Comparison of ENCODE assay signal across 20 cellular contexts in genomic region chrX:980572-981235, GRCh38.
DNase-seq lines count a peak whose midpoint lies in the region; ATAC-seq, FAIRE-seq and TF ChIP-seq lines count a peak whose summit lies in the region.
"Had no signal": no experiment of that assay in that cellular context is flagged by ENCODE, and none has a peak within 500 bp of the region (broad histone marks: within the 10 kb centered on the region; RNA-seq: fewer than 3 reads in every experiment).

No MANE protein-coding gene starts in this region.

- H3K9me3 Mint-ChIP-seq in HFFc6 = peaks cover 19% of the 10 kb centered on the region; the same call in 1 of the 2 replicates

- H3K23ac ChIP-seq in trophoblast cell (ENCODE audit: low read length) = no peak overlapping the region

- FAIRE-seq in A549 (lab: Jason Lieb, UNC) = no peak
- FAIRE-seq: A204.1 had no signal

- no peak overlapping the region for H3K27ac ChIP-seq in A549
- H3K27ac ChIP-seq in trophoblast cell (ENCODE audit: low read depth, low read length) = no peak overlapping the region
- H3K27ac ChIP-seq in PC-3 (ENCODE audit: low read length) = no peak overlapping the region
- no peak overlapping the region for H3K27ac ChIP-seq in transverse colon
- H3K27ac ChIP-seq: BLaER1 had no signal

- CTCF ChIA-PET in A549 (lab: Yijun Ruan, JAX) (no interaction called here), PC-3 (lab: Charles Lee) (no interaction called here)

- H4K8ac ChIP-seq in trophoblast cell (ENCODE audit: low read depth, low read length) = no peak overlapping the region

- no TSS peak for BruUV-seq in PC-3 (replicated peaks; lab: Mats Ljungman, UMichigan)

- POLR2A ChIA-PET in A549 (lab: Yijun Ruan, JAX) = no interaction called here
- POLR2A ChIA-PET in PC-3 (lab: Charles Lee; ENCODE audit: unreplicated experiment) = no interaction called here

- TF ChIP-seq RAD21 in A549 (conservative IDR thresholded peaks at IDR 0.05 in 1 of 2, IDR thresholded peaks at IDR 0.05 in 1 of 2) = no peak

- TF ChIP-seq EP300 in A549 (IDR thresholded peaks at IDR 0.05) = no peak
- TF ChIP-seq EP300 in transverse colon (IDR thresholded peaks at IDR 0.05; ENCODE audit: low read depth) = no peak

- no peak for TF ChIP-seq CTCF in A549 (IDR thresholded peaks at IDR 0.05)
- no peak for TF ChIP-seq CTCF in HFFc6 (IDR thresholded peaks at IDR 0.05)
- TF ChIP-seq CTCF in PC-3 (conservative IDR thresholded peaks at IDR 0.05; ENCODE audit: low read depth, low read length) = no peak
- TF ChIP-seq CTCF in transverse colon (IDR thresholded peaks at IDR 0.05) = no peak

- no peak overlapping the region for H2BK5ac ChIP-seq in trophoblast cell (ENCODE audit: low read depth, low read length, poor library complexity)

- peaks cover 7% of the 10 kb centered on the region; the same call in 1 of the 3 replicates for H3K9me3 ChIP-seq in A549
- H3K9me3 ChIP-seq in iPS-15b (ENCODE audit: control insufficient read depth, insufficient read depth, low read length) = peaks cover 4% of the 10 kb centered on the region
- H3K9me3 ChIP-seq in trophoblast cell (ENCODE audit: insufficient read depth, low read depth, low read length) = peaks cover 6% of the 10 kb centered on the region
- H3K9me3 ChIP-seq in PC-3 (ENCODE audit: low read length) = no peaks in the 10 kb centered on the region
- H3K9me3 ChIP-seq in transverse colon = peaks cover 0 to 14% of the 10 kb centered on the region in 2 donors

- H3K79me2 ChIP-seq in trophoblast cell (ENCODE audit: control insufficient read depth, insufficient read depth, low read length, poor library complexity) (peaks cover 2% of the 10 kb centered on the region), PC-3 (ENCODE audit: low read length) (no peaks in the 10 kb centered on the region)

- no peak overlapping the region for H3K4me3 Mint-ChIP-seq in HFFc6

- peak overlapping the region; percentile 15 for H2BK120ac ChIP-seq in trophoblast cell (ENCODE audit: insufficient read depth, low read length, poor library complexity)

- H3K9me2 ChIP-seq in PC-3 (replicated peaks; ENCODE audit: low read length) = no peaks in the 10 kb centered on the region

- H3K36me3 ChIP-seq in iPS-15b (ENCODE audit: control insufficient read depth, insufficient read depth, low read length) (no peaks in the 10 kb centered on the region), trophoblast cell (ENCODE audit: control insufficient read depth in 1 of 2, insufficient read depth in 2 of 2, low read length in 2 of 2) (no peaks in the 10 kb centered on the region), PC-3 (ENCODE audit: low read depth, low read length) (no peaks in the 10 kb centered on the region), transverse colon (no peaks in the 10 kb centered on the region)
- H3K36me3 ChIP-seq: BLaER1 had no signal

- in situ Hi-C loops in transverse colon (cut with MboI; ENCODE audit: low pct_ligation_motif_present in 1 of 4, low pct_unique_long_range_greater_than_20kb in 1 of 4, low sequenced_read_pairs in 3 of 4) = no loop called here

- peak overlapping the region; percentile 66; the same call in 1 of the 2 replicates for H3K27ac Mint-ChIP-seq in HFFc6
- H3K27ac Mint-ChIP-seq: CD4-positive, alpha-beta memory T cell had no signal

- intact Hi-C loops in PC-3 (cut with micrococcal nuclease) (no loop called here), transverse colon (cut with DNase I; ENCODE audit: low total_unique reads) (no loop called here)

- H3K14ac ChIP-seq in trophoblast cell (ENCODE audit: low read length) = peak overlapping the region; percentile 52

- no peak overlapping the region for H4K12ac ChIP-seq in trophoblast cell (ENCODE audit: low read depth, low read length)

- H3K4me2 ChIP-seq in A549 = no peak overlapping the region
- no peak overlapping the region for H3K4me2 ChIP-seq in trophoblast cell (ENCODE audit: low read length)
- H3K4me2 ChIP-seq in PC-3 (ENCODE audit: low read length) = no peak overlapping the region
- H3K4me2 ChIP-seq: BLaER1 had no signal

- H2AFZ ChIP-seq in trophoblast cell (ENCODE audit: insufficient read depth, low read length, poor library complexity) (no peak overlapping the region), PC-3 (ENCODE audit: low read length) (no peak overlapping the region)

- no peaks in the 10 kb centered on the region for H3K4me1 ChIP-seq in A549
- peaks cover 14% of the 10 kb centered on the region for H3K4me1 ChIP-seq in iPS-15b (ENCODE audit: control insufficient read depth, insufficient read depth, low read length)
- H3K4me1 ChIP-seq in trophoblast cell (ENCODE audit: control insufficient read depth in 1 of 2, insufficient read depth in 2 of 2, low read length in 2 of 2) = peaks cover 15 to 19% of the 10 kb centered on the region in 2 experiments
- no peaks in the 10 kb centered on the region for H3K4me1 ChIP-seq in PC-3 (ENCODE audit: insufficient read depth, low read length)
- H3K4me1 ChIP-seq in transverse colon = no peaks in the 10 kb centered on the region

- ATAC-seq in A549 (peak; percentile 48 to 55; a peak in 1 of 6 replicates), PC-3 (no peak)

- peak overlapping the region; percentile 10 for H3K18ac ChIP-seq in trophoblast cell (ENCODE audit: low read length)

- no peaks in the 10 kb centered on the region for H3F3A ChIP-seq in PC-3 (ENCODE audit: low read length, unreplicated experiment)

- DNase-seq in A549 (ENCODE audit: low read depth in 1 of 2, low spot score in 1 of 2) (no peak), HFFc6 (no peak), trophoblast cell (no peak), PC-3 (no peak), transverse colon (no peak)
- DNase-seq in activated CD4-positive, alpha-beta T cell treated with anti-CD3 and anti-CD28 coated beads for 1 hour = no peak
- DNase-seq: CD4-positive, alpha-beta memory T cell; DMS153; GF-D8; GOT3; KG1; NCI-H1105 treated with DMSO at 0.1 percent for 48 hours; NCI-H1694 treated with DMSO at 0.1 percent for 48 hours; NCI-H510A; NCI-H774; RPMI8226; SIG-M5 had no signal

- H4K91ac ChIP-seq in trophoblast cell (ENCODE audit: low read depth, low read length) = peak overlapping the region; percentile 65

- H3K9ac ChIP-seq in iPS-15b (ENCODE audit: low read depth, low read length) (no peak overlapping the region), trophoblast cell (ENCODE audit: low read length) (no peak overlapping the region), PC-3 (ENCODE audit: low read length) (no peak overlapping the region)
- H3K9ac ChIP-seq: BLaER1 had no signal

- H3K27me3 Mint-ChIP-seq in HFFc6 (ENCODE audit: insufficient read depth) = peaks cover 2% of the 10 kb centered on the region

- peaks cover 7% of the 10 kb centered on the region for H3K36me3 Mint-ChIP-seq in HFFc6 (ENCODE audit: low read depth)
- H3K36me3 Mint-ChIP-seq: CD4-positive, alpha-beta memory T cell had no signal

- no peak for TF ChIP-seq POLR2A in A549 (IDR thresholded peaks at IDR 0.05; ENCODE audit: low read length)
- TF ChIP-seq POLR2A in transverse colon (IDR thresholded peaks at IDR 0.05) = no peak

- H3K4me3 ChIP-seq in A549 = no peak overlapping the region
- peak overlapping the region; percentile 56 for H3K4me3 ChIP-seq in iPS-15b (ENCODE audit: low read depth, low read length)
- H3K4me3 ChIP-seq in trophoblast cell (ENCODE audit: low read depth, low read length) = no peak overlapping the region
- H3K4me3 ChIP-seq in PC-3 (ENCODE audit: low read length) = no peak overlapping the region
- no peak overlapping the region for H3K4me3 ChIP-seq in transverse colon
- H3K4me3 ChIP-seq: BLaER1 had no signal

- H2BK12ac ChIP-seq in trophoblast cell (ENCODE audit: low read length) = peak overlapping the region; percentile 39

- peaks cover 7% of the 10 kb centered on the region for H3K79me1 ChIP-seq in trophoblast cell (ENCODE audit: low read length)

- peaks cover 24% of the 10 kb centered on the region; the same call in 1 of the 2 replicates for H3K4me1 Mint-ChIP-seq in HFFc6 (ENCODE audit: low read depth)

- no peak overlapping the region for H3K4ac ChIP-seq in trophoblast cell (ENCODE audit: low read depth, low read length)

- 0% methylated on average over 1 of the region's 7 CpGs for WGBS in A549 (ENCODE audit: missing lambda C conversion rate)
- WGBS in trophoblast cell (ENCODE audit: extremely low coverage, insufficient coverage, insufficient read length) = no CpG with 5 or more reads among the region's 7 CpGs
- WGBS in transverse colon (ENCODE audit: low coverage in 1 of 2), 2 donors = 49 to 57% methylated on average over 3 to 7 of the region's 7 CpGs

- H3K27me3 ChIP-seq in iPS-15b (ENCODE audit: control insufficient read depth, insufficient read depth, low read length) = no peaks in the 10 kb centered on the region
- no peaks in the 10 kb centered on the region for H3K27me3 ChIP-seq in trophoblast cell (ENCODE audit: insufficient read depth, low read length)
- H3K27me3 ChIP-seq in PC-3 (ENCODE audit: low read length) = no peaks in the 10 kb centered on the region
- no peaks in the 10 kb centered on the region for H3K27me3 ChIP-seq in transverse colon

- H4K20me1 ChIP-seq in PC-3 (ENCODE audit: low read length) = no peaks in the 10 kb centered on the region
- H4K20me1 ChIP-seq: BLaER1 had no signal

- peak overlapping the region; percentile 88 for H2AK5ac ChIP-seq in trophoblast cell (ENCODE audit: low read length)

TF ChIP-seq in A549, 52 proteins besides CTCF, POLR2A, EP300 and RAD21 (continues in another document):
- TF ChIP-seq CBX2 (IDR thresholded peaks at IDR 0.05; ENCODE audit: borderline replicate concordance, low read depth) (no peak), REST (IDR thresholded peaks at IDR 0.05) (no peak), MAZ (IDR thresholded peaks at IDR 0.05; ENCODE audit: borderline replicate concordance, low read depth, low read length) (no peak)
